8 cellular contexts compared by ENCODE assay signal in the genomic region with DNA sequence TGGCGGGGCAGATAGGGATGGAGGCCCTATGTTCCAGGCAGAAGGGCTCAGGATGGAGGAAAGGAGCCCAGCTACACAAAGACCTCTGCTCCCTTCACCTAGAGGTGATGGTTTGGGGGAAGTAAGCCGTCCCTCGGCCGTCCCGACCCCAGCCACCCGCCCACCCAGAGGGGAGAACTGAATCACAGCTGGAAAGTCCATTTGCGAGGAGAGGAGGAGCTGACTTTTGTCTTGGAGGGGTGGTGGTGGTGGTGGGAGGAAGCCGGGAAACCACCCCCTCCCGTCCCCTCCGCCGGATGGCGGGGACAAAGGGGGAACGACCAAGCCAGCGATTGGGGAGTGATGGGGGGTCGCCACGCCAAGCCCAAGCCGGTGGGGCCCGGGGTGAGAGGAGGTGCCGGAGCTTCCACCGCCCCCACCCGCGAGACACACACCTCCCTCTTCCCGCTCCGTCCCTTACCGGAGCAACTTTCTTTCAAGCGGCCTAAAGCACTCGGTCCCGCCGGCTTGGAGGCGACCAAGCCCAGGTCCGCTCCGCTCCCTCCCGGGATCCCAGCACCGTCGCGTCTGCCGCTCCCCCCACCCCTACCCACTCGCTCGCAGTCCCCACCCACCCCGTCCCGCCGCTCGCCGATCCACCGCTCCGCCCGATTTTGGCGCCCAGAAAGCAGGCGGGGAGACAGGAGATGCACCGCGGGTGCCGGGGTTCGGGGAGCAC. TPM values are rescaled to one million over a fixed set of nuclear protein-coding genes. Genes with fewer than 3 reads are reported as not detected.
A peak's percentile ranks its signal among the peaks of the same experiment; 100 is the strongest.
DNase-seq lines count a peak whose midpoint lies in the region; ATAC-seq and TF ChIP-seq lines count a peak whose summit lies in the region.

No MANE protein-coding gene starts in this region.

- H4K20me1 ChIP-seq in fibroblast of lung (ENCODE audit: control insufficient read depth, extremely low read depth, insufficient read depth, low read length): no peaks in the 10 kb centered on the region

- H3K27ac ChIP-seq in fibroblast of lung (ENCODE audit: insufficient read depth, low read length) (peak overlapping the region; percentile 87), thoracic aorta (peak overlapping the region; percentile 96 to 97)

- H3K4me3 Mint-ChIP-seq in activated T-cell treated with anti-CD3 and anti-CD28 coated beads, Interleukin-2, amount 50 U/mL, for 24 hours: peak overlapping the region; percentile 87

- peak overlapping the region; percentile 98 for H3K27ac Mint-ChIP-seq in activated T-cell treated with anti-CD3 and anti-CD28 coated beads, Interleukin-2, amount 50 U/mL, for 24 hours

- no peaks in the 10 kb centered on the region for H3K9me3 Mint-ChIP-seq in activated T-cell treated with anti-CD3 and anti-CD28 coated beads, Interleukin-2, amount 50 U/mL, for 24 hours

- no peak overlapping the region for H2AFZ ChIP-seq in fibroblast of lung (ENCODE audit: low read length)

- ATAC-seq in thoracic aorta (ENCODE audit: insufficient number of reproducible peaks, low FRiP score, low read depth): no peak
- no peak for ATAC-seq in HG02678 (IDR thresholded peaks at IDR 0.05; ENCODE audit: unreplicated experiment)

- H3K36me3 ChIP-seq in ES-I3 (ENCODE audit: insufficient read depth, low read length) (no peaks in the 10 kb centered on the region), fibroblast of lung (ENCODE audit: control insufficient read depth, insufficient read depth, low read length) (peaks cover 1% of the 10 kb centered on the region), thoracic aorta (no peaks in the 10 kb centered on the region)

- peaks cover 87% of the 10 kb centered on the region for H3K79me2 ChIP-seq in fibroblast of lung (ENCODE audit: control insufficient read depth, insufficient read depth, low read length)

- H3K9me3 ChIP-seq in ES-I3 (ENCODE audit: control insufficient read depth, insufficient read depth, low read length) (no peaks in the 10 kb centered on the region), fibroblast of lung (ENCODE audit: control insufficient read depth, insufficient read depth, low read depth, low read length) (no peaks in the 10 kb centered on the region), thoracic aorta (no peaks in the 10 kb centered on the region)

- H3K36me3 Mint-ChIP-seq in activated T-cell treated with anti-CD3 and anti-CD28 coated beads, Interleukin-2, amount 50 U/mL, for 24 hours (ENCODE audit: low read depth): peaks cover 68% of the 10 kb centered on the region

- H3K4me1 ChIP-seq in ES-I3 (ENCODE audit: insufficient read depth, low read length): peaks cover 46% of the 10 kb centered on the region
- peaks cover 36% of the 10 kb centered on the region for H3K4me1 ChIP-seq in fibroblast of lung (ENCODE audit: control insufficient read depth, extremely low read depth, insufficient read depth, low read length)
- H3K4me1 ChIP-seq in thoracic aorta (ENCODE audit: control insufficient read depth in 1 of 2, low read depth in 2 of 2): peaks cover 47 to 75% of the 10 kb centered on the region in 2 donors

- DNase-seq in NAMALWA (ENCODE audit: low spot score) (peak; percentile 46), fibroblast of lung (ENCODE audit: low read depth in 2 of 2) (no peak), nucleus accumbens (lab: John Stamatoyannopoulos, UW) (peak in 36 of 56 donors; percentile 16 to 71 (median 49)), thoracic aorta (ENCODE audit: low spot score) (no peak), mesenteric fat pad (ENCODE audit: low spot score) (no peak)
- DNase-seq in activated T-cell treated with anti-CD3 and anti-CD28 coated beads, Interleukin-2, amount 50 U/mL, for 24 hours: peak; percentile 78

- H3K27me3 Mint-ChIP-seq in activated T-cell treated with anti-CD3 and anti-CD28 coated beads, Interleukin-2, amount 50 U/mL, for 24 hours: no peaks in the 10 kb centered on the region

- H3K27me3 ChIP-seq in fibroblast of lung (ENCODE audit: control insufficient read depth, insufficient read depth, low read length) (no peaks in the 10 kb centered on the region), thoracic aorta (replicated peaks; ENCODE audit: insufficient read depth) (no peaks in the 10 kb centered on the region)

- H3K9ac ChIP-seq in ES-I3 (ENCODE audit: low read depth, low read length): peak overlapping the region; percentile 92
- peak overlapping the region; percentile 76 for H3K9ac ChIP-seq in fibroblast of lung (ENCODE audit: insufficient read depth, low read length)

- H3K4me1 Mint-ChIP-seq in activated T-cell treated with anti-CD3 and anti-CD28 coated beads, Interleukin-2, amount 50 U/mL, for 24 hours (ENCODE audit: low read depth): peaks cover 77% of the 10 kb centered on the region

- H3K4me2 ChIP-seq in fibroblast of lung (ENCODE audit: extremely low read depth, insufficient read depth, low read length): peak overlapping the region; percentile 93

- TF ChIP-seq CTCF in fibroblast of lung (conservative IDR thresholded peaks at IDR 0.05 in 1 of 2, IDR thresholded peaks at IDR 0.05 in 1 of 2; ENCODE audit: low read depth in 1 of 2, low read length in 2 of 2) (no peak), thoracic aorta (IDR thresholded peaks at IDR 0.05) (no peak)

- peak overlapping the region; percentile 67 to 90 (median 80) for H3K4me3 ChIP-seq in fibroblast of lung (replicated peaks in 1 of 4; ENCODE audit: control extremely low read depth in 1 of 4, insufficient read depth in 1 of 4, low read depth in 3 of 4, low read length in 4 of 4)
- H3K4me3 ChIP-seq in thoracic aorta: peak overlapping the region; percentile 95

RNA-seq across cellular contexts. Expression of a gene that starts 0.6 kb away (rescaled TPM):
- total RNA-seq in fibroblast of lung (208 and 276 TPM in 2 replicates), thoracic aorta (100 to 1,000 TPM; 162 to 166 TPM), mesenteric fat pad (150 TPM)
- 93.9 and 103 TPM in 2 replicates for polyA plus RNA-seq in fibroblast of lung
- polyA plus RNA-seq in fibroblast of lung (2012): 48.5 and 77.3 TPM in 2 replicates
- 121 and 150 TPM in 2 replicates for polyA minus RNA-seq in fibroblast of lung (ENCODE audit: low replicate concordance)

RNA-seq across cellular contexts. Expression of a gene that starts 36.3 kb away (rescaled TPM):
- total RNA-seq in fibroblast of lung (not detected in 2 replicates), thoracic aorta (not detected), mesenteric fat pad (not detected)
- not detected in 2 replicates for polyA plus RNA-seq in fibroblast of lung
- polyA plus RNA-seq in fibroblast of lung (2012): not detected in 2 replicates
- not detected in 2 replicates for polyA minus RNA-seq in fibroblast of lung (ENCODE audit: low replicate concordance)

RNA-seq across cellular contexts. Expression of a gene that starts 43.0 kb away (rescaled TPM):
- total RNA-seq in fibroblast of lung (304 and 455 TPM in 2 replicates), thoracic aorta (100 to 1,000 TPM; 132 to 241 TPM), mesenteric fat pad (179 TPM)
- 673 and 941 TPM in 2 replicates for polyA plus RNA-seq in fibroblast of lung
- polyA plus RNA-seq in fibroblast of lung (2012): 321 and 394 TPM in 2 replicates
- polyA minus RNA-seq in fibroblast of lung (ENCODE audit: low replicate concordance): 781 and 908 TPM in 2 replicates

RNA-seq across cellular contexts. Expression of a gene that starts 43.6 kb away (rescaled TPM):
- total RNA-seq in fibroblast of lung (18.2 and 24.6 TPM in 2 replicates), thoracic aorta (10 to 100 TPM; 50.6 to 56.9 TPM), mesenteric fat pad (30.7 TPM)
- polyA plus RNA-seq in fibroblast of lung: 19.5 and 25.4 TPM in 2 replicates
- 9.0 and 10.4 TPM in 2 replicates for polyA plus RNA-seq in fibroblast of lung (2012)
- 4.9 and 22.7 TPM in 2 replicates for polyA minus RNA-seq in fibroblast of lung (ENCODE audit: low replicate concordance)

Comparison
In these comparisons a context has a peak if more than half of its experiments do, and no peak if none do; other contexts are left out.
1. DNase-seq: peak in NAMALWA (single experiment), activated T-cell treated with anti-CD3 and anti-CD28 coated beads, Interleukin-2, amount 50 U/mL, for 24 hours (single experiment) and nucleus accumbens (36 of 56); none in fibroblast of lung (0 of 2), thoracic aorta (single experiment) and mesenteric fat pad (single experiment).